In the genomic region with DNA sequence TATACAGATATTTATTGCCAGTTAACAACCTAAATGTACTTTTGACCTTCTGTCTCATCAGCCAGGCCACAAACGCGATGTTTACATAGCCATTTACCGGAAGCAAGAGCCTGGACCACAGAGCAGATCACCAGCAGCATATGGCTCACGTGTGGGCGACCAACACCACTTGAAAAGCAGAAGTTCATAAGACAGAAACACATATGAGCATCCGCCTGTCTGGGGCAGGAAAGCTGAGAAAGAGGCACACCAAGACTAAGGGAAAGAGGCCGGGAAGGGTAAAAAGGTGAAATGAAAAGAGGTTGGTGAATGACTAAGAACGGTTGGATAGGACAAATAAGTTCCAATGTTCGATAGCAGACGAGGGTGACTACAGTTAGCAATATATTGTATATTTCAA, we compare ENCODE assay signal across 8 cellular contexts. TPM values are rescaled to one million over a fixed set of nuclear protein-coding genes. Genes with fewer than 3 reads are reported as not detected.
DNase-seq lines count a peak whose midpoint lies in the region; ATAC-seq and TF ChIP-seq lines count a peak whose summit lies in the region.

No MANE protein-coding gene starts in this region.

- WGBS in lower leg skin, 2 donors: 66 to 72% methylated on average over 10 of the region's 10 CpGs

- intact Hi-C loops in lower leg skin (cut with DNase I; ENCODE audit: low total_unique reads): no loop called here

- ATAC-seq in GM21515 (IDR thresholded peaks at IDR 0.05; ENCODE audit: unreplicated experiment): peak; percentile 97
- peak; percentile 66 for ATAC-seq in stimulated activated naive CD8-positive, alpha-beta T cell treated with anti-CD3 and anti-CD28 coated beads, Interleukin-15, Interleukin-2, amounts not matched to agents 100 U/mL and 50 U/mL, for 24 hours

- peak; percentile 70 for DNase-seq in GF-D8 (lab: John Stamatoyannopoulos, UW)
- peak; percentile 14 for DNase-seq in HT1080 (ENCODE audit: low read depth)
- DNase-seq in activated CD4-positive, alpha-beta T cell treated with anti-CD3 and anti-CD28 coated beads, Interleukin-2, amount 50 U/mL, for 4 hours: peak; percentile 2 to 11
- peak; percentile 51 for DNase-seq in iris pigment epithelial cell (ENCODE audit: low read depth)
- peak; percentile 64 for DNase-seq in stimulated activated naive CD8-positive, alpha-beta T cell treated with anti-CD3 and anti-CD28 coated beads, Interleukin-15, Interleukin-2, amounts not matched to agents 100 U/mL and 50 U/mL, for 24 hours
- DNase-seq in NCI-H526 (lab: John Stamatoyannopoulos, UW): no peak
- no peak for DNase-seq in lower leg skin (ENCODE audit: low spot score in 2 of 2)

- no peak overlapping the region for H3K4me3 ChIP-seq in lower leg skin (ENCODE audit: low read depth, poor library complexity, severe bottlenecking)

- no peak for TF ChIP-seq CTCF in lower leg skin (IDR thresholded peaks at IDR 0.05)

- no peak for TF ChIP-seq POLR2A in lower leg skin (IDR thresholded peaks at IDR 0.05)

RNA-seq across cellular contexts. Expression of a gene that starts 1.3 kb away (rescaled TPM):
- total RNA-seq in HT1080 (2014; rRNA removed; shearing (Covaris generic)): 0.32 TPM in 1 of 2 replicates, not detected in the other
- 0.15 TPM in 1 of 2 replicates, not detected in the other for polyA plus RNA-seq in HT1080 (2015; cell fraction: cytosol; rRNA removed)
- not detected in 2 replicates for polyA plus RNA-seq in HT1080 (2015; cell fraction: nucleus; rRNA removed)
- 1 to 10 TPM in 2 of 4 donors, under 1 TPM in 2; 0.67 to 4.9 (median 2.5) TPM for total RNA-seq in lower leg skin

RNA-seq across cellular contexts. Expression of a gene that starts 28.9 kb away (rescaled TPM):
- total RNA-seq in HT1080 (2014; rRNA removed; shearing (Covaris generic)): 0.18 and 0.23 TPM in 2 replicates
- polyA plus RNA-seq in HT1080 (2015; cell fraction: cytosol; rRNA removed): 1.2 TPM in 2 replicates
- 0.69 and 5.4 TPM in 2 replicates for polyA plus RNA-seq in HT1080 (2015; cell fraction: nucleus; rRNA removed)
- total RNA-seq in lower leg skin: 1 to 10 TPM in 2 of 4 donors, under 1 TPM in 2; 0.46 to 5.2 (median 1.0) TPM

Comparison
In these comparisons a context has a peak if more than half of its experiments do, and no peak if none do; other contexts are left out.
1. DNase-seq: peak in GF-D8 (single experiment), HT1080 (single experiment), activated CD4-positive, alpha-beta T cell treated with anti-CD3 and anti-CD28 coated beads, Interleukin-2, amount 50 U/mL, for 4 hours (2 of 2), iris pigment epithelial cell (single experiment) and stimulated activated naive CD8-positive, alpha-beta T cell treated with anti-CD3 and anti-CD28 coated beads, Interleukin-15, Interleukin-2, amounts not matched to agents 100 U/mL and 50 U/mL, for 24 hours (single experiment); none in NCI-H526 (0 of 2) and lower leg skin (0 of 2).